8 cellular contexts compared by ENCODE assay signal in genomic region chr12:64459388-64460024, GRCh38. TPM values are rescaled to one million over a fixed set of nuclear protein-coding genes. Genes with fewer than 3 reads are reported as not detected.
DNase-seq lines count a peak whose midpoint lies in the region; ATAC-seq and TF ChIP-seq lines count a peak whose summit lies in the region.

No MANE protein-coding gene starts in this region.

- H3K36me3 Mint-ChIP-seq in activated T-cell treated with anti-CD3 and anti-CD28 coated beads, Interleukin-2, amount 50 U/mL, for 4 hours (ENCODE audit: insufficient read depth), result peaks cover 21% of the 10 kb centered on the region

- no peak for TF ChIP-seq EP300 in esophagus muscularis mucosa (IDR thresholded peaks at IDR 0.05)

- H3K27me3 ChIP-seq in esophagus muscularis mucosa (no peaks in the 10 kb centered on the region), gastrocnemius medialis (no peaks in the 10 kb centered on the region)

- H3K9me3 ChIP-seq in esophagus muscularis mucosa (no peaks in the 10 kb centered on the region), gastrocnemius medialis (no peaks in the 10 kb centered on the region)

- H3K4me1 Mint-ChIP-seq in activated T-cell treated with anti-CD3 and anti-CD28 coated beads, Interleukin-2, amount 50 U/mL, for 4 hours (ENCODE audit: low read depth), result peaks cover 44% of the 10 kb centered on the region

- in situ Hi-C loops in gastrocnemius medialis (cut with MboI; ENCODE audit: low sequenced_read_pairs in 4 of 4), result no loop called here

- peaks cover 14 to 48% (median 32%) of the 10 kb centered on the region in 4 donors for H3K36me3 ChIP-seq in esophagus muscularis mucosa
- H3K36me3 ChIP-seq in gastrocnemius medialis, result peaks cover 0 to 59% of the 10 kb centered on the region in 2 donors

- H3K27me3 Mint-ChIP-seq in activated T-cell treated with anti-CD3 and anti-CD28 coated beads, Interleukin-2, amount 50 U/mL, for 4 hours (ENCODE audit: low read depth), result no peaks in the 10 kb centered on the region

- peak overlapping the region; percentile 78 for H3K4me3 Mint-ChIP-seq in activated T-cell treated with anti-CD3 and anti-CD28 coated beads, Interleukin-2, amount 50 U/mL, for 4 hours

- WGBS in esophagus muscularis mucosa, result 23% methylated on average over 3 of the region's 3 CpGs

- TF ChIP-seq POLR2A in esophagus muscularis mucosa (IDR thresholded peaks at IDR 0.05; ENCODE audit: low read depth) (no peak), gastrocnemius medialis (IDR thresholded peaks at IDR 0.05) (no peak)

- no peaks in the 10 kb centered on the region for H3K9me3 Mint-ChIP-seq in activated T-cell treated with anti-CD3 and anti-CD28 coated beads, Interleukin-2, amount 50 U/mL, for 4 hours

- H3K27ac ChIP-seq in esophagus muscularis mucosa (replicated peaks in 1 of 4), result peak overlapping the region; percentile 45 to 61 (median 51)
- peak overlapping the region in 3 of 4 donors; percentile 6 to 56 (median 54) for H3K27ac ChIP-seq in gastrocnemius medialis

- intact Hi-C loops in esophagus muscularis mucosa (cut with DNase I) (no loop called here), gastrocnemius medialis (cut with DNase I; ENCODE audit: low total_unique reads) (no loop called here)

- no peak for TF ChIP-seq CTCF in esophagus muscularis mucosa (IDR thresholded peaks at IDR 0.05)
- no peak for TF ChIP-seq CTCF in gastrocnemius medialis (IDR thresholded peaks at IDR 0.05 in 4 of 5, conservative IDR thresholded peaks at IDR 0.05 in 1 of 5)

- H3K4me1 ChIP-seq in esophagus muscularis mucosa (peaks cover 3 to 34% (median 28%) of the 10 kb centered on the region in 4 donors), gastrocnemius medialis (peaks cover 0 to 7% of the 10 kb centered on the region in 2 donors)

- DNase-seq in activated T-cell treated with anti-CD3 and anti-CD28 coated beads, Interleukin-2, amount 50 U/mL, for 4 hours, result no peak
- DNase-seq in activated T-cell treated with anti-CD3 and anti-CD28 coated beads, Interleukin-2, amount 50 U/mL, for 48 hours, result no peak
- DNase-seq in NAMALWA (ENCODE audit: low spot score) (peak; percentile 41), esophagus muscularis mucosa (ENCODE audit: extremely low spot score) (no peak), gastrocnemius medialis (no peak), SHP77 treated with DMSO at 0.1 percent for 48 hours (lab: John Stamatoyannopoulos, UW) (no peak), UCSD-AML1 (lab: John Stamatoyannopoulos, UW; ENCODE audit: unreplicated experiment) (no peak), HT-29 (ENCODE audit: low spot score) (no peak)

- peak in 1 of 2 donors; percentile 33 for ATAC-seq in activated T-cell treated with anti-CD3 and anti-CD28 coated beads, Interleukin-2, amount 50 U/mL, for 4 hours
- ATAC-seq in gastrocnemius medialis, result peak in 1 of 2 donors; percentile 18

- peak overlapping the region; percentile 19 to 43 (median 38) for H3K4me3 ChIP-seq in esophagus muscularis mucosa
- peak overlapping the region in 3 of 4 donors; percentile 10 to 32 (median 14) for H3K4me3 ChIP-seq in gastrocnemius medialis

RNA-seq across cellular contexts. Expression of gene TBK1, which starts 7.6 kb away (rescaled TPM):
- 10 to 100 TPM; 15.1 to 20.5 (median 15.4) TPM for total RNA-seq in activated T-cell treated with anti-CD3 and anti-CD28 coated beads, Interleukin-2, amount 50 U/mL, for 4 hours
- total RNA-seq in esophagus muscularis mucosa, result 10 to 100 TPM; 21.2 to 24.1 (median 22.6) TPM
- 10 to 100 TPM; 20.1 to 40.8 (median 27.6) TPM for total RNA-seq in gastrocnemius medialis
- 13.2 and 13.7 TPM in 2 replicates for total RNA-seq in HT-29 (2014; rRNA removed; shearing (Covaris generic))

RNA-seq across cellular contexts. Expression of gene XPOT, which starts 55.3 kb away (rescaled TPM):
- 100 to 1,000 TPM; 130 to 143 (median 132) TPM for total RNA-seq in activated T-cell treated with anti-CD3 and anti-CD28 coated beads, Interleukin-2, amount 50 U/mL, for 4 hours
- total RNA-seq in esophagus muscularis mucosa (10 to 100 TPM; 24.5 to 27.6 (median 26.8) TPM), gastrocnemius medialis (10 to 100 TPM; 21.1 to 27.1 (median 25.1) TPM)
- total RNA-seq in HT-29 (2014; rRNA removed; shearing (Covaris generic)), result 42.6 and 45.2 TPM in 2 replicates
